In the genomic region with DNA sequence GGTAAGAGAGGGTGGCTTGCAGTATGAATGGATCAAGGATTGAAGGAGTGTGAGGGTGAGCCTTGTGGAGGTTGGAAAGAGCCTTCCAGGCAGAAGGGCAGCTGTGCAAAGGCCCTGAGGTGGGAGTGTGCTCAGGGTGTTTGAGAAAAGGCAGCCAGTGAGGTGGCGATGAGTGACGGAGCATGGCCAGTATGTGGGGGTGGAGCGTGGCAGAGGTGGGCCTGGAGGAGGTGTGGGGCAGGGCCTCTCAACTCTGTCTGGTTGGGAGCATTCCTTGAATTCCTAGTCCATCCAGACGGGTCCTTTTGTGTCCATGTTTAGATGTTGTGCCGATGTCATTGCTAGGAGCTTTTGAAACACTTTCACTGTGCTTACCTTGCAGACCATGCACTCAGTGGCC, we compare ENCODE assay signal across 1 cellular context.
TF ChIP-seq lines count a peak whose summit lies in the region.

No MANE protein-coding gene starts in this region.

TF ChIP-seq in IMR-90, 13 proteins besides CTCF, POLR2A, EP300 and RAD21 (continued from another document):
- TF ChIP-seq, protein P1, sequence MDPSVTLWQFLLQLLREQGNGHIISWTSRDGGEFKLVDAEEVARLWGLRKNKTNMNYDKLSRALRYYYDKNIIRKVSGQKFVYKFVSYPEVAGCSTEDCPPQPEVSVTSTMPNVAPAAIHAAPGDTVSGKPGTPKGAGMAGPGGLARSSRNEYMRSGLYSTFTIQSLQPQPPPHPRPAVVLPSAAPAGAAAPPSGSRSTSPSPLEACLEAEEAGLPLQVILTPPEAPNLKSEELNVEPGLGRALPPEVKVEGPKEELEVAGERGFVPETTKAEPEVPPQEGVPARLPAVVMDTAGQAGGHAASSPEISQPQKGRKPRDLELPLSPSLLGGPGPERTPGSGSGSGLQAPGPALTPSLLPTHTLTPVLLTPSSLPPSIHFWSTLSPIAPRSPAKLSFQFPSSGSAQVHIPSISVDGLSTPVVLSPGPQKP (IDR thresholded peaks at IDR 0.05; ENCODE audit: borderline replicate concordance, low read depth, low read length): no peak
- TF ChIP-seq SMC3 (IDR thresholded peaks at IDR 0.05; ENCODE audit: low read depth, low read length): no peak
